Comparison of ENCODE assay signal across 29 cellular contexts in genomic region chr2:154015233-154015632, GRCh38.
DNase-seq lines count a peak whose midpoint lies in the region; ATAC-seq, FAIRE-seq and TF ChIP-seq lines count a peak whose summit lies in the region.
"Had no signal": no experiment of that assay in that cellular context is flagged by ENCODE, and none has a peak within 500 bp of the region (broad histone marks: within the 10 kb centered on the region; RNA-seq: fewer than 3 reads in every experiment).

No MANE protein-coding gene starts in this region.

- POLR2A ChIA-PET in HepG2 (lab: Yijun Ruan, JAX), result no interaction called here

- H3K27me3 ChIP-seq in HepG2 (ENCODE audit: control insufficient read depth in 1 of 2, insufficient read depth in 2 of 2, low read length in 2 of 2) (no peaks in the 10 kb centered on the region), right lobe of liver (no peaks in the 10 kb centered on the region)
- H3K27me3 ChIP-seq: BE2C; BLaER1; BLaER1 treated with 17β-estradiol and CSF1 and Interleukin-3, amounts not matched to agents 10 nM and 100 nM had no signal

- intact Hi-C loops in HepG2 (cut with micrococcal nuclease; ENCODE audit: unreplicated experiment) (no loop called here), right lobe of liver (cut with DNase I) (no loop called here)

- H3K9me3 ChIP-seq in HepG2 (ENCODE audit: low read length) (peaks cover 9% of the 10 kb centered on the region; the same call in 1 of the 2 replicates), right lobe of liver (no peaks in the 10 kb centered on the region)
- H3K9me3 ChIP-seq: A549, BE2C had no signal

- no peak overlapping the region for H3K4me2 ChIP-seq in HepG2 (ENCODE audit: low read depth, low read length)
- H3K4me2 ChIP-seq: A549; BLaER1; BLaER1 treated with 17β-estradiol and CSF1 and Interleukin-3, amounts not matched to agents 10 nM and 100 nM had no signal

- no peak for DNase-seq in HepG2 (ENCODE audit: low spot score)
- DNase-seq in right lobe of liver, result no peak
- DNase-seq: 8988T; ACHN; AML-193; BE2C; C1 segment of cervical spinal cord; Caco-2; Calu3; CD4-positive, alpha-beta memory T cell; CD4-positive, alpha-beta T cell; CD4-positive, CD25-positive, alpha-beta regulatory T cell; CD8-positive, alpha-beta memory T cell; CD8-positive, alpha-beta T cell; COR-L47; DMS 273 treated with DMSO at 0.1 percent for 48 hours; DMS153; DMS53; DMS79; DMS79 treated with DMSO at 0.1 percent for 48 hours; DND-41; EL had no signal

- H3K9ac ChIP-seq in HepG2 (ENCODE audit: insufficient read depth, low read depth, low read length), result no peak overlapping the region
- H3K9ac ChIP-seq: BLaER1; BLaER1 treated with 17β-estradiol and CSF1 and Interleukin-3, amounts not matched to agents 10 nM and 100 nM had no signal

- H3K36me3 ChIP-seq in HepG2 (replicated peaks in 1 of 2; ENCODE audit: control insufficient read depth in 1 of 2, insufficient read depth in 2 of 2, low read length in 2 of 2), result no peaks in the 10 kb centered on the region
- no peaks in the 10 kb centered on the region for H3K36me3 ChIP-seq in right lobe of liver
- H3K36me3 ChIP-seq: BE2C; BLaER1; BLaER1 treated with 17β-estradiol and CSF1 and Interleukin-3, amounts not matched to agents 10 nM and 100 nM had no signal

- H3K4me1 ChIP-seq in HepG2 (ENCODE audit: insufficient read depth, low read length) (no peaks in the 10 kb centered on the region), right lobe of liver (no peaks in the 10 kb centered on the region)
- H3K4me1 ChIP-seq: A549; BE2C; BLaER1; BLaER1 treated with 17β-estradiol and CSF1 and Interleukin-3, amounts not matched to agents 10 nM and 100 nM; Caco-2 had no signal

- in situ Hi-C loops in HepG2 (cut with HindIII; ENCODE audit: extremely low pct_ligation_motif_present, low pct_unique_long_range_greater_than_20kb), result no loop called here

- 6% methylated on average over 2 of the region's 2 CpGs for WGBS in HepG2 (ENCODE audit: low lambda C conversion rate)
- 73% methylated on average over 2 of the region's 2 CpGs for WGBS in right lobe of liver (ENCODE audit: insufficient coverage, low coverage, low lambda C conversion rate, missing lambda C conversion rate)

- H3K79me2 ChIP-seq in HepG2 (ENCODE audit: insufficient read depth, low read length), result no peaks in the 10 kb centered on the region

- BruUV-seq in HepG2 (replicated peaks; lab: Mats Ljungman, UMichigan), result no TSS peak

- no peak for TF ChIP-seq RAD21 in HepG2 (CRISPR knock-in tag; IDR thresholded peaks at IDR 0.05)

- H2AFZ ChIP-seq in HepG2 (ENCODE audit: low read length), result no peak overlapping the region

- TF ChIP-seq EP300 in HepG2 (IDR thresholded peaks at IDR 0.05; ENCODE audit: low read depth in 2 of 2, low read length in 2 of 2) (no peak), HepG2 (CRISPR knock-in tag; IDR thresholded peaks at IDR 0.05; ENCODE audit: borderline replicate concordance) (no peak)

- no peak overlapping the region for H3K4me3 ChIP-seq in HepG2 (replicated peaks in 1 of 3; ENCODE audit: insufficient read depth in 1 of 3, low read depth in 2 of 3, low read length in 3 of 3)
- H3K4me3 ChIP-seq in right lobe of liver, result no peak overlapping the region
- H3K4me3 ChIP-seq: A549; BLaER1; BLaER1 treated with 17β-estradiol and CSF1 and Interleukin-3, amounts not matched to agents 10 nM and 100 nM had no signal

- no peak for FAIRE-seq in HepG2 (lab: Jason Lieb, UNC)
- FAIRE-seq: A204.1, A549, D721Med had no signal

- TF ChIP-seq POLR2A in HepG2 (IDR thresholded peaks at IDR 0.05; ENCODE audit: insufficient read depth in 1 of 2, low read depth in 2 of 2, low read length in 2 of 2) (no peak), right lobe of liver (IDR thresholded peaks at IDR 0.05) (no peak)

- no peak for ATAC-seq in HepG2
- no peak for ATAC-seq in right lobe of liver
- ATAC-seq: A549; CD8-positive, alpha-beta T cell had no signal

- H4K20me1 ChIP-seq in HepG2 (ENCODE audit: insufficient read depth, low read length), result no peaks in the 10 kb centered on the region
- H4K20me1 ChIP-seq: BLaER1; BLaER1 treated with 17β-estradiol and CSF1 and Interleukin-3, amounts not matched to agents 10 nM and 100 nM had no signal

- H3K27ac ChIP-seq in HepG2 (ENCODE audit: extremely low read length, insufficient read depth, low read length) (no peak overlapping the region), right lobe of liver (no peak overlapping the region)
- H3K27ac ChIP-seq: 22Rv1; A549; BLaER1; BLaER1 treated with 17β-estradiol and CSF1 and Interleukin-3, amounts not matched to agents 10 nM and 100 nM; C4-2B had no signal

- CTCF ChIA-PET in HepG2 (lab: Yijun Ruan, JAX; ENCODE audit: low intra/inter-chr PET ratio, low total read pairs), result no interaction called here

- TF ChIP-seq CTCF in HepG2 (CRISPR knock-in tag; IDR thresholded peaks at IDR 0.05) (no peak), right lobe of liver (IDR thresholded peaks at IDR 0.05) (no peak)

TF ChIP-seq in HepG2, 621 proteins besides CTCF, POLR2A, EP300 and RAD21:
- TF ChIP-seq ZKSCAN5 (CRISPR knock-in tag; IDR thresholded peaks at IDR 0.05) (no peak), ATF7 (IDR thresholded peaks at IDR 0.05) (peak; percentile 89), ATF7 (CRISPR knock-in tag; IDR thresholded peaks at IDR 0.05) (no peak), CREB1 (IDR thresholded peaks at IDR 0.05) (peak; percentile 84), CREB1 (CRISPR knock-in tag; IDR thresholded peaks at IDR 0.05) (no peak)
